In genomic region chr14:77309122-77309521, GRCh38 we compare ENCODE assay signal across 1 cellular context.
TF ChIP-seq lines count a peak whose summit lies in the region.

No MANE protein-coding gene starts in this region.

TF ChIP-seq in SK-N-SH, 30 proteins besides CTCF, POLR2A, EP300 and RAD21 (continued from another document):
- no peak for TF ChIP-seq USF1 (IDR thresholded peaks at IDR 0.05; ENCODE audit: borderline replicate concordance, low read depth)
- no peak for TF ChIP-seq ZBTB33 (IDR thresholded peaks at IDR 0.05; ENCODE audit: borderline replicate concordance, low read depth)
- TF ChIP-seq MXI1 (IDR thresholded peaks at IDR 0.05; ENCODE audit: low read depth, low read length), result no peak
- no peak for TF ChIP-seq RCOR1 (IDR thresholded peaks at IDR 0.05; ENCODE audit: low read length)
- TF ChIP-seq FOXM1 (IDR thresholded peaks at IDR 0.05; ENCODE audit: low read depth), result no peak
- no peak for TF ChIP-seq RFX5 (IDR thresholded peaks at IDR 0.05; ENCODE audit: low read length)
- no peak for TF ChIP-seq GABPA (IDR thresholded peaks at IDR 0.05; ENCODE audit: low read depth)
- TF ChIP-seq EZH2phosphoT487 (IDR thresholded peaks at IDR 0.05; ENCODE audit: borderline replicate concordance, low read depth), result no peak
- no peak for TF ChIP-seq SMC3 (IDR thresholded peaks at IDR 0.05; ENCODE audit: low read depth, low read length)
- TF ChIP-seq NFIC (IDR thresholded peaks at IDR 0.05; ENCODE audit: borderline replicate concordance), result no peak
- no peak for TF ChIP-seq MEF2A (IDR thresholded peaks at IDR 0.05; ENCODE audit: borderline replicate concordance, low read depth)
